Comparison of ENCODE assay signal across 11 cellular contexts in genomic region chr14:73935666-73936065, GRCh38. TPM values are rescaled to one million over a fixed set of nuclear protein-coding genes. Genes with fewer than 3 reads are reported as not detected.
DNase-seq lines count a peak whose midpoint lies in the region; ATAC-seq, FAIRE-seq and TF ChIP-seq lines count a peak whose summit lies in the region.
"Had no signal": no experiment of that assay in that cellular context is flagged by ENCODE, and none has a peak within 500 bp of the region (broad histone marks: within the 10 kb centered on the region; RNA-seq: fewer than 3 reads in every experiment).

No MANE protein-coding gene starts in this region.

- peaks cover 36% of the 10 kb centered on the region for H3K36me3 ChIP-seq in thoracic aorta
- peaks cover 33 to 44% of the 10 kb centered on the region in 2 donors for H3K36me3 ChIP-seq in kidney (ENCODE audit: control insufficient read depth in 1 of 2, insufficient read depth in 2 of 2, low read length in 2 of 2)

- ATAC-seq in thoracic aorta (ENCODE audit: insufficient number of reproducible peaks, low FRiP score, low read depth), result no peak
- ATAC-seq in HG03571 (IDR thresholded peaks at IDR 0.05; ENCODE audit: unreplicated experiment), result no peak

- no peaks in the 10 kb centered on the region for H3K4me1 ChIP-seq in thoracic aorta (ENCODE audit: control insufficient read depth in 1 of 2, low read depth in 2 of 2)
- no peaks in the 10 kb centered on the region for H3K4me1 ChIP-seq in kidney (ENCODE audit: control insufficient read depth in 1 of 2, insufficient read depth in 1 of 2, low read depth in 1 of 2, low read length in 2 of 2)
- H3K4me1 ChIP-seq: tibial artery had no signal

- H3K9me3 ChIP-seq in thoracic aorta (no peaks in the 10 kb centered on the region), kidney (ENCODE audit: control insufficient read depth in 1 of 2, low read length in 2 of 2) (no peaks in the 10 kb centered on the region)
- H3K9me3 ChIP-seq: tibial artery had no signal

- H3K9ac ChIP-seq in kidney (ENCODE audit: low read length in 2 of 2), result no peak overlapping the region

- H3K9me3 Mint-ChIP-seq in activated naive CD4-positive, alpha-beta T cell treated with anti-CD3 and anti-CD28 coated beads, Interleukin-2, amount 10 ng/mL, durations not matched to agents 7 days and 5 days, result no peaks in the 10 kb centered on the region

- no peaks in the 10 kb centered on the region for H3K27me3 Mint-ChIP-seq in activated naive CD4-positive, alpha-beta T cell treated with anti-CD3 and anti-CD28 coated beads, Interleukin-2, amount 10 ng/mL, durations not matched to agents 7 days and 5 days

- no peak for FAIRE-seq in kidney (lab: Jason Lieb, UNC)

- TF ChIP-seq CTCF in thoracic aorta (IDR thresholded peaks at IDR 0.05) (peak; percentile 18), kidney (IDR thresholded peaks at IDR 0.05; ENCODE audit: borderline replicate concordance, extremely low read depth, insufficient read depth) (no peak)

- no peak for DNase-seq in activated naive CD4-positive, alpha-beta T cell treated with anti-CD3 and anti-CD28 coated beads, Interleukin-2, amount 10 ng/mL, durations not matched to agents 7 days and 5 days
- no peak for DNase-seq in activated naive CD4-positive, alpha-beta T cell (lab: John Stamatoyannopoulos, UW)
- peak; percentile 10 for DNase-seq in OCI-M1 (lab: John Stamatoyannopoulos, UW)
- peak; percentile 11 for DNase-seq in fibroblast of peridontal ligament (ENCODE audit: extremely low read depth)
- no peak for DNase-seq in thoracic aorta (ENCODE audit: low spot score)
- DNase-seq in kidney, result no peak
- no peak for DNase-seq in SK-N-DZ (ENCODE audit: low spot score)
- DNase-seq: COR-L47, T-helper 2 cell, tibial artery had no signal

- CTCF ChIA-PET in activated naive CD4-positive, alpha-beta T cell treated with anti-CD3 and anti-CD28 coated beads, Interleukin-2, amount 10 ng/mL, durations not matched to agents 7 days and 5 days (lab: Charles Lee), result interaction anchor here (0.7 to 0.8 kb wide), 2 partner anchors 8 to 11 kb away, joined by 3 to 4 read pairs; no protein-coding TSS in a partner anchor

- intact Hi-C loops in kidney (cut with DNase I), result no loop called here

- H3K27me3 ChIP-seq in thoracic aorta (replicated peaks; ENCODE audit: insufficient read depth), result no peaks in the 10 kb centered on the region
- H3K27me3 ChIP-seq: tibial artery had no signal

- H3K4me1 Mint-ChIP-seq in activated naive CD4-positive, alpha-beta T cell treated with anti-CD3 and anti-CD28 coated beads, Interleukin-2, amount 10 ng/mL, durations not matched to agents 7 days and 5 days, result peaks cover 8% of the 10 kb centered on the region

- peaks cover 33% of the 10 kb centered on the region for H3K36me3 Mint-ChIP-seq in activated naive CD4-positive, alpha-beta T cell treated with anti-CD3 and anti-CD28 coated beads, Interleukin-2, amount 10 ng/mL, durations not matched to agents 7 days and 5 days

- no peak overlapping the region for H3K4me3 Mint-ChIP-seq in activated naive CD4-positive, alpha-beta T cell treated with anti-CD3 and anti-CD28 coated beads, Interleukin-2, amount 10 ng/mL, durations not matched to agents 7 days and 5 days

- peak overlapping the region; percentile 8 for H3K27ac Mint-ChIP-seq in activated naive CD4-positive, alpha-beta T cell treated with anti-CD3 and anti-CD28 coated beads, Interleukin-2, amount 10 ng/mL, durations not matched to agents 7 days and 5 days

- H3K4me3 ChIP-seq in thoracic aorta (no peak overlapping the region), kidney (ENCODE audit: low read length in 2 of 2) (no peak overlapping the region)
- H3K4me3 ChIP-seq: tibial artery had no signal

- H3K27ac ChIP-seq in thoracic aorta (no peak overlapping the region), kidney (ENCODE audit: low read depth in 2 of 2, low read length in 2 of 2) (no peak overlapping the region)
- H3K27ac ChIP-seq: tibial artery had no signal

RNA-seq across cellular contexts. Expression of gene FAM161B, which starts 14.2 kb away (rescaled TPM):
- total RNA-seq in thoracic aorta, result 1 to 10 TPM; 2.9 to 4.5 TPM
- 8.2 TPM for total RNA-seq in kidney
- 3.2 TPM for polyA plus RNA-seq in kidney (ENCODE audit: insufficient read depth, low read depth, low replicate concordance)
- 2.5 and 2.9 TPM in 2 replicates for polyA plus RNA-seq in SK-N-DZ (2014; cell fraction: cytosol; rRNA removed)
- polyA plus RNA-seq in SK-N-DZ (2014; cell fraction: nucleus; rRNA removed), result 1.4 and 1.5 TPM in 2 replicates

RNA-seq across cellular contexts. Expression of gene COQ6, which starts 14.4 kb away (rescaled TPM):
- total RNA-seq in thoracic aorta, result 10 to 100 TPM; 46.3 to 57.1 TPM
- 24.6 TPM for total RNA-seq in kidney
- polyA plus RNA-seq in kidney (ENCODE audit: insufficient read depth, low read depth, low replicate concordance), result 40.8 TPM
- 27.0 and 48.1 TPM in 2 replicates for polyA plus RNA-seq in SK-N-DZ (2014; cell fraction: cytosol; rRNA removed)
- polyA plus RNA-seq in SK-N-DZ (2014; cell fraction: nucleus; rRNA removed), result 80.0 and 89.8 TPM in 2 replicates

RNA-seq across cellular contexts. Expression of gene ZNF410, which starts 49.0 kb away (rescaled TPM):
- total RNA-seq in thoracic aorta (10 to 100 TPM; 55.0 to 61.4 TPM), kidney (43.2 TPM)
- polyA plus RNA-seq in kidney (ENCODE audit: insufficient read depth, low read depth, low replicate concordance), result 35.8 TPM
- 55.2 and 58.4 TPM in 2 replicates for polyA plus RNA-seq in SK-N-DZ (2014; cell fraction: cytosol; rRNA removed)
- polyA plus RNA-seq in SK-N-DZ (2014; cell fraction: nucleus; rRNA removed), result 38.1 and 45.9 TPM in 2 replicates

Comparison
In these comparisons a context has a peak if more than half of its experiments do, and no peak if none do; other contexts are left out.
1. DNase-seq: peak in OCI-M1 (single experiment) and fibroblast of peridontal ligament (single experiment); none in activated naive CD4-positive, alpha-beta T cell treated with anti-CD3 and anti-CD28 coated beads, Interleukin-2, amount 10 ng/mL, durations not matched to agents 7 days and 5 days (single experiment), activated naive CD4-positive, alpha-beta T cell (0 of 4), thoracic aorta (single experiment), kidney (single experiment) and SK-N-DZ (single experiment).